In the genomic region with DNA sequence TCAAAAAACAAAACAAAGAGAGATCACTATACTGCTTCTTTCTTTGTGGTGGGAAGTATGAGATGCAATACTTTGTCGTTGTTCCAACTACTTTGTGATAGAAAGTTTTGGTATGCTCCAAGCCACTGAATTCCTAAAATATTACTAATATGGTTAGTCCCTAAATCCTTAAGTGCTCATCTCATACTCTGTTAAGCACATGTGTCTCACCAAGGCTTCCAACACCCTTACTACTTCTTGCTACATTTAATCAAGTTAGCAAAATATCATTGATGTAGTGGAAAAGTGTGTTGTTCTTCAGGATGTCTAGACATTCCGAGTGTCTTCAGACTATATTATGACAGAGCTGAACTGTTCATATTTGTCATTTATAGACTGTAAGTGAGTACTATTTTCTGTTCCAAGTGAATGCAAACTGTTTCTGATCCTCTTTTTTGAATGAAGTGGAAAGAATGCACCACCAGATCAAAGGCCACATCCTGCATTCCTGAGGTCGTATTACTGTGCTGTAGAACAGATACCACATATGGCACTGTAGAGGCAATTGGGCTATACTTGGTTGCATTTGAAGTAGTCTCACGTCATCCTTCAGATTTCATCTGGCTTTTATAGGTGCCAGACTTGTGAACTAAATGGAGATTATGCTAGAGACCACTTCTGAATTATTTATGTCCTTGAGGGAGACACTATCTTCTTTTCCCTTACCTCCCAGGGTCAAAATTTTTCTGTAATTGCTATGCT, we compare ENCODE assay signal across 12 cellular contexts.
DNase-seq lines count a peak whose midpoint lies in the region; TF ChIP-seq lines count a peak whose summit lies in the region.
"Had no signal": no experiment of that assay in that cellular context is flagged by ENCODE, and none has a peak within 500 bp of the region (broad histone marks: within the 10 kb centered on the region; RNA-seq: fewer than 3 reads in every experiment).

No MANE protein-coding gene starts in this region.

- H3K4me3 Mint-ChIP-seq in immature natural killer cell, result no peak overlapping the region
- H3K4me3 Mint-ChIP-seq in activated T-cell treated with anti-CD3 and anti-CD28 coated beads, Interleukin-2, amount 50 U/mL, for 24 hours, result no peak overlapping the region

- no peaks in the 10 kb centered on the region for H3K4me1 ChIP-seq in liver (ENCODE audit: control insufficient read depth in 4 of 4, insufficient read depth in 4 of 4, low read length in 3 of 4)

- TF ChIP-seq CTCF in brain microvascular endothelial cell (IDR thresholded peaks at IDR 0.05; ENCODE audit: low read depth, low read length, missing control alignments) (no peak), liver (IDR thresholded peaks at IDR 0.05; ENCODE audit: low read depth, low read length, missing input control) (no peak)

- H3K27me3 Mint-ChIP-seq in immature natural killer cell (ENCODE audit: low read depth in 3 of 3), result peaks cover 0 to 4% (median 0%) of the 10 kb centered on the region in 3 donors
- no peaks in the 10 kb centered on the region for H3K27me3 Mint-ChIP-seq in activated T-cell treated with anti-CD3 and anti-CD28 coated beads, Interleukin-2, amount 50 U/mL, for 24 hours

- no peaks in the 10 kb centered on the region for H3K36me3 Mint-ChIP-seq in immature natural killer cell
- no peaks in the 10 kb centered on the region for H3K36me3 Mint-ChIP-seq in activated T-cell treated with anti-CD3 and anti-CD28 coated beads, Interleukin-2, amount 50 U/mL, for 24 hours (ENCODE audit: low read depth)

- H3K36me3 ChIP-seq in brain microvascular endothelial cell (replicated peaks) (no peaks in the 10 kb centered on the region), liver (ENCODE audit: control insufficient read depth in 4 of 4, insufficient read depth in 3 of 4, low read depth in 1 of 4, low read length in 3 of 4) (no peaks in the 10 kb centered on the region)
- H3K36me3 ChIP-seq: heart right ventricle had no signal

- H3K27ac ChIP-seq in brain microvascular endothelial cell, result peak overlapping the region; percentile 95
- H3K27ac ChIP-seq in liver (ENCODE audit: low read depth in 1 of 2, low read length in 2 of 2), result no peak overlapping the region

- peaks cover 0 to 5% (median under 1%) of the 10 kb centered on the region in 6 donors for H3K9me3 Mint-ChIP-seq in immature natural killer cell
- peaks cover 2% of the 10 kb centered on the region for H3K9me3 Mint-ChIP-seq in activated T-cell treated with anti-CD3 and anti-CD28 coated beads, Interleukin-2, amount 50 U/mL, for 24 hours

- WGBS in liver, result 51% methylated on average over 4 of the region's 4 CpGs

- TF ChIP-seq RAD21 in liver (IDR thresholded peaks at IDR 0.05), result no peak

- no peak overlapping the region for H3K27ac Mint-ChIP-seq in immature natural killer cell
- H3K27ac Mint-ChIP-seq in activated T-cell treated with anti-CD3 and anti-CD28 coated beads, Interleukin-2, amount 50 U/mL, for 24 hours, result no peak overlapping the region

- in situ Hi-C loops in brain microvascular endothelial cell (cut with HindIII; ENCODE audit: low pct_ligation_motif_present, low sequenced_read_pairs), result no loop called here

- DNase-seq in AG08396 (ENCODE audit: low spot score) (peak; percentile 66), HS-27A (ENCODE audit: low read depth) (peak; percentile 90), brain microvascular endothelial cell (peak; percentile 94), SHP77 (lab: John Stamatoyannopoulos, UW) (no peak), immature natural killer cell (no peak), NCI-H69 (lab: John Stamatoyannopoulos, UW) (no peak)
- no peak for DNase-seq in activated T-cell treated with anti-CD3 and anti-CD28 coated beads, Interleukin-2, amount 50 U/mL, for 24 hours
- DNase-seq: activated T-cell treated with anti-CD3 and anti-CD28 coated beads, Interleukin-2, amount 50 U/mL, for 48 hours; heart right ventricle; NCI-H1417 treated with DMSO at 0.1 percent for 48 hours; stimulated activated CD8-positive, alpha-beta memory T cell treated with anti-CD3 and anti-CD28 coated beads, Interleukin-4, amount 100 ng/mL, for 48 hours had no signal

- peaks cover 29 to 33% of the 10 kb centered on the region in 2 donors for H3K4me1 Mint-ChIP-seq in immature natural killer cell
- H3K4me1 Mint-ChIP-seq in activated T-cell treated with anti-CD3 and anti-CD28 coated beads, Interleukin-2, amount 50 U/mL, for 24 hours (ENCODE audit: low read depth), result no peaks in the 10 kb centered on the region

- H3K27me3 ChIP-seq in brain microvascular endothelial cell (replicated peaks), result no peaks in the 10 kb centered on the region
- no peaks in the 10 kb centered on the region for H3K27me3 ChIP-seq in liver (ENCODE audit: control insufficient read depth in 4 of 4, insufficient read depth in 4 of 4, low read length in 3 of 4)
- H3K27me3 ChIP-seq: heart right ventricle had no signal

- no peak overlapping the region for H3K9ac ChIP-seq in liver (ENCODE audit: low read depth in 1 of 2, low read length in 2 of 2)

- H3K9me3 ChIP-seq in liver (ENCODE audit: control insufficient read depth in 4 of 4, low read length in 3 of 4), result no peaks in the 10 kb centered on the region

- H3K4me3 ChIP-seq in brain microvascular endothelial cell (ENCODE audit: low read depth, low read length) (no peak overlapping the region), liver (ENCODE audit: low read depth in 1 of 3, low read length in 3 of 3) (no peak overlapping the region)
- H3K4me3 ChIP-seq: heart right ventricle had no signal

TF ChIP-seq in liver, 16 proteins besides CTCF, POLR2A, EP300 and RAD21:
- TF ChIP-seq NR2F2 (IDR thresholded peaks at IDR 0.05) (peak; percentile 81), JUND (IDR thresholded peaks at IDR 0.05) (no peak), EGR1 (IDR thresholded peaks at IDR 0.05; ENCODE audit: low read depth in 2 of 2) (no peak)
TF ChIP-seq in liver: peak in this region for 1.

Comparison
In these comparisons a context has a peak if more than half of its experiments do, and no peak if none do; other contexts are left out.
1. DNase-seq: peak in AG08396 (single experiment), HS-27A (single experiment) and brain microvascular endothelial cell (single experiment); none in SHP77 (0 of 2), immature natural killer cell (0 of 3), NCI-H69 (single experiment) and activated T-cell treated with anti-CD3 and anti-CD28 coated beads, Interleukin-2, amount 50 U/mL, for 24 hours (single experiment).